Comparison of ENCODE assay signal across 9 cellular contexts in genomic region chr5:20678814-20679298, GRCh38.
DNase-seq lines count a peak whose midpoint lies in the region; ATAC-seq and TF ChIP-seq lines count a peak whose summit lies in the region.
"Had no signal": no experiment of that assay in that cellular context is flagged by ENCODE, and none has a peak within 500 bp of the region (broad histone marks: within the 10 kb centered on the region; RNA-seq: fewer than 3 reads in every experiment).

No MANE protein-coding gene starts in this region.

- H3K27me3 ChIP-seq in tibial artery (no peaks in the 10 kb centered on the region), left lung (no peaks in the 10 kb centered on the region)

- peaks cover 11% of the 10 kb centered on the region for H3K9me3 Mint-ChIP-seq in HFFc6

- intact Hi-C loops in tibial artery (cut with DNase I; ENCODE audit: low total_unique reads) (no loop called here), left lung (cut with DNase I) (no loop called here)

- H3K4me1 ChIP-seq in tibial artery (no peaks in the 10 kb centered on the region), left lung (no peaks in the 10 kb centered on the region)

- no peak overlapping the region; the same call in 1 of the 2 replicates for H3K27ac Mint-ChIP-seq in HFFc6

- no peaks in the 10 kb centered on the region for H3K36me3 ChIP-seq in tibial artery
- H3K36me3 ChIP-seq in left lung, result no peaks in the 10 kb centered on the region

- H3K4me3 Mint-ChIP-seq in HFFc6, result no peak overlapping the region

- H3K9me3 ChIP-seq in tibial artery (no peaks in the 10 kb centered on the region), left lung (no peaks in the 10 kb centered on the region)

- ATAC-seq in left lung (no peak), HG03469 (IDR thresholded peaks at IDR 0.05; ENCODE audit: unreplicated experiment) (no peak)

- no peaks in the 10 kb centered on the region for H3K4me1 Mint-ChIP-seq in HFFc6 (ENCODE audit: low read depth)

- no peaks in the 10 kb centered on the region for H3K36me3 Mint-ChIP-seq in HFFc6 (ENCODE audit: low read depth)

- DNase-seq in AG09309 (ENCODE audit: low read depth) (peak; percentile 1), HFFc6 (peak; percentile 47), SIG-M5 (lab: John Stamatoyannopoulos, UW) (peak; percentile 56), fibroblast of pulmonary artery (ENCODE audit: low read depth) (peak; percentile 94), tibial artery (no peak), SKM-1 (lab: John Stamatoyannopoulos, UW; ENCODE audit: unreplicated experiment) (no peak), left lung (no peak)
- DNase-seq: NCI-H1436 treated with DMSO at 0.1 percent for 48 hours had no signal

- H3K27me3 Mint-ChIP-seq in HFFc6 (ENCODE audit: insufficient read depth), result no peaks in the 10 kb centered on the region

- TF ChIP-seq CTCF in AG09309 (IDR thresholded peaks at IDR 0.05; ENCODE audit: control insufficient read depth, insufficient read depth, low read depth, low read length, missing control alignments) (no peak), HFFc6 (IDR thresholded peaks at IDR 0.05) (no peak), fibroblast of pulmonary artery (IDR thresholded peaks at IDR 0.05; ENCODE audit: low read length, missing control alignments) (no peak), tibial artery (IDR thresholded peaks at IDR 0.05) (no peak), left lung (IDR thresholded peaks at IDR 0.05) (no peak)

- H3K27ac ChIP-seq in tibial artery, result no peak overlapping the region
- H3K27ac ChIP-seq in left lung, result no peak overlapping the region

- H3K4me3 ChIP-seq in AG09309 (ENCODE audit: control insufficient read depth, low read depth, low read length) (no peak overlapping the region), fibroblast of pulmonary artery (replicated peaks; ENCODE audit: low read depth, low read length) (no peak overlapping the region), tibial artery (no peak overlapping the region), left lung (no peak overlapping the region)

Comparison
In these comparisons a context has a peak if more than half of its experiments do, and no peak if none do; other contexts are left out.
1. DNase-seq: peak in AG09309 (single experiment), HFFc6 (single experiment), SIG-M5 (single experiment) and fibroblast of pulmonary artery (single experiment); none in tibial artery (0 of 2), SKM-1 (single experiment) and left lung (0 of 2).